1 cellular context compared by ENCODE assay signal in the genomic region with DNA sequence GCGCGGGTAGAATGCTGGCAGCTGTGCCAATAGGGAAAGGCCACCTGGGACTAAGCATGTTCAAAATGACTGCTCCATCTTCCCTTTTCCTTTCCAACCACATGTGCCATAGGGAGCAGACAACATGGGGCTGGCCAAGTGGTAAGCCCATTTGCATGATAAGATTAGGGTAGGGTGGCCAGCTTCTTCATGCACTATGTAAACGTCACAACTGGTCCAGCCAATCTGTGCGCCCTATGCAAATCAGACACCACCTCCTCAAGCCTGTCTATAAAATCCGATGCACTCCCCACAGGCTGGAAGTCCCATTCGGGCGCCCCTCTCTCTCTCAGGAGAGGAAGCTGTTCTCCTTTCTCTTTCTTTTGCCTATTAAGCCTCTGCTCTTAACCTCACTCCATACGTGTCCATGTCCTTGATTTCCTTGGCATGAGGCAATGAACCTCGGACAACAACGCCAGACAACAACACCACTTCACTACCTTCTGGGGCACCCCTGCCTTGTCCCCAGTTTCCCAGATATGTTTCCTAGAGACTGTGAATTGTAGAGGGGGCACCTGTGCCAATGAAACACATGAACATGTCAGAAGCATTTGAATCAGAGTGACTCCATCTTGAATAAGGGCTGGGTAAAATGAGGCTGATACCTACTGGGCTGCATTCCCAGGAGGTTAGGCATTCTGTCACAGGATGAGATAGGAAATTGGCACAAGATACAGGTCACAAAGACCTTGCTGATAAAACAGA.
TF ChIP-seq lines count a peak whose summit lies in the region.

No MANE protein-coding gene starts in this region.

TF ChIP-seq in K562, 482 proteins besides CTCF, POLR2A, EP300 and RAD21 (continued from another document and continues in another):
- TF ChIP-seq ZBTB34 (CRISPR knock-in tag; IDR thresholded peaks at IDR 0.05) (no peak), FOXA3 (CRISPR knock-in tag; conservative IDR thresholded peaks at IDR 0.05 in 1 of 2, IDR thresholded peaks at IDR 0.05 in 1 of 2) (no peak), TSHZ1 (CRISPR knock-in tag; IDR thresholded peaks at IDR 0.05) (no peak), HNRNPH1 (optimal IDR thresholded peaks at IDR 0.05; ENCODE audit: low read depth, low read length) (no peak), POLR3G (IDR thresholded peaks at IDR 0.05; ENCODE audit: extremely low read depth, insufficient read length, insufficient replicate concordance) (no peak), DIDO1 (tag; IDR thresholded peaks at IDR 0.05; ENCODE audit: low read depth) (no peak), SP2 (IDR thresholded peaks at IDR 0.05; ENCODE audit: extremely low read depth, low read depth, low read length, poor library complexity, severe bottlenecking) (no peak), FOXK2 (conservative IDR thresholded peaks at IDR 0.05 in 1 of 2, IDR thresholded peaks at IDR 0.05 in 1 of 2; ENCODE audit: low read depth in 2 of 2) (peak; percentile 42 to 71; a peak in 2 of 4 replicates), TAF15 (IDR thresholded peaks at IDR 0.05; ENCODE audit: low read depth, low read length) (no peak), STAG1 (CRISPR knock-in tag; IDR thresholded peaks at IDR 0.05; ENCODE audit: borderline replicate concordance) (no peak), SAFB2 (IDR thresholded peaks at IDR 0.05; ENCODE audit: borderline replicate concordance, low read depth, low read length, severe bottlenecking) (no peak), CHAMP1 (IDR thresholded peaks at IDR 0.05) (0 out of 2 replicates have a peak, but pooled peaks have one; percentile 49), PHF8 (IDR thresholded peaks at IDR 0.05; ENCODE audit: borderline replicate concordance, low read length) (peak; percentile 51; the same call in 1 of the 2 replicates), HOMEZ (CRISPR knock-in tag; IDR thresholded peaks at IDR 0.05) (no peak), KAT2B (IDR thresholded peaks at IDR 0.05; ENCODE audit: low read depth, low read length) (no peak), THRAP3 (IDR thresholded peaks at IDR 0.05; ENCODE audit: borderline replicate concordance) (peak; percentile 59; the same call in 1 of the 2 replicates), TRIM24 (IDR thresholded peaks at IDR 0.05) (peak in 1 of 2 experiments; percentile 28; a peak in 1 of 4 replicates), PHTF2 (CRISPR knock-in tag; IDR thresholded peaks at IDR 0.05) (no peak), ZNF280A (IDR thresholded peaks at IDR 0.05; ENCODE audit: low read depth, partially characterized antibody) (no peak), ZBTB9 (CRISPR knock-in tag; IDR thresholded peaks at IDR 0.05) (peak; percentile 73; the same call in 1 of the 2 replicates), ATF2 (CRISPR knock-in tag; IDR thresholded peaks at IDR 0.05) (no peak), MCM7 (IDR thresholded peaks at IDR 0.05) (no peak), SAP30 (IDR thresholded peaks at IDR 0.05; ENCODE audit: borderline replicate concordance, insufficient read depth, low read depth, low read length, poor library complexity, severe bottlenecking) (no peak), NFE2L1 (tag; IDR thresholded peaks at IDR 0.05; ENCODE audit: borderline replicate concordance, low read depth) (no peak), ZNF239 (CRISPR knock-in tag; IDR thresholded peaks at IDR 0.05) (no peak; the same call in 1 of the 2 replicates), ZNF165 (CRISPR knock-in tag; IDR thresholded peaks at IDR 0.05; ENCODE audit: borderline replicate concordance) (no peak), ZNF41 (CRISPR knock-in tag; conservative IDR thresholded peaks at IDR 0.05) (0 out of 2 replicates have a peak, but pooled peaks have one; percentile 2), PTBP1 (IDR thresholded peaks at IDR 0.05; ENCODE audit: low read depth, low read length) (peak; percentile 81; the same call in 1 of the 2 replicates), U2AF1 (optimal IDR thresholded peaks at IDR 0.05; ENCODE audit: low read depth, low read length) (no peak)
- TF ChIP-seq, protein P1, sequence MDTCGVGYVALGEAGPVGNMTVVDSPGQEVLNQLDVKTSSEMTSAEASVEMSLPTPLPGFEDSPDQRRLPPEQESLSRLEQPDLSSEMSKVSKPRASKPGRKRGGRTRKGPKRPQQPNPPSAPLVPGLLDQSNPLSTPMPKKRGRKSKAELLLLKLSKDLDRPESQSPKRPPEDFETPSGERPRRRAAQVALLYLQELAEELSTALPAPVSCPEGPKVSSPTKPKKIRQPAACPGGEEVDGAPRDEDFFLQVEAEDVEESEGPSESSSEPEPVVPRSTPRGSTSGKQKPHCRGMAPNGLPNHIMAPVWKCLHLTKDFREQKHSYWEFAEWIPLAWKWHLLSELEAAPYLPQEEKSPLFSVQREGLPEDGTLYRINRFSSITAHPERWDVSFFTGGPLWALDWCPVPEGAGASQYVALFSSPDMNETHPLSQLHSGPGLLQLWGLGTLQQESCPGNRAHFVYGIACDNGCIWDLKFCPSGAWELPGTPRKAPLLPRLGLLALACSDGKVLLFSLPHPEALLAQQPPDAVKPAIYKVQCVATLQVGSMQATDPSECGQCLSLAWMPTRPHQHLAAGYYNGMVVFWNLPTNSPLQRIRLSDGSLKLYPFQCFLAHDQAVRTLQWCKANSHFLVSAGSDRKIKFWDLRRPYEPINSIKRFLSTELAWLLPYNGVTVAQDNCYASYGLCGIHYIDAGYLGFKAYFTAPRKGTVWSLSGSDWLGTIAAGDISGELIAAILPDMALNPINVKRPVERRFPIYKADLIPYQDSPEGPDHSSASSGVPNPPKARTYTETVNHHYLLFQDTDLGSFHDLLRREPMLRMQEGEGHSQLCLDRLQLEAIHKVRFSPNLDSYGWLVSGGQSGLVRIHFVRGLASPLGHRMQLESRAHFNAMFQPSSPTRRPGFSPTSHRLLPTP (IDR thresholded peaks at IDR 0.05; ENCODE audit: borderline replicate concordance, extremely low read depth, insufficient read length) = no peak
- TF ChIP-seq, protein P2, sequence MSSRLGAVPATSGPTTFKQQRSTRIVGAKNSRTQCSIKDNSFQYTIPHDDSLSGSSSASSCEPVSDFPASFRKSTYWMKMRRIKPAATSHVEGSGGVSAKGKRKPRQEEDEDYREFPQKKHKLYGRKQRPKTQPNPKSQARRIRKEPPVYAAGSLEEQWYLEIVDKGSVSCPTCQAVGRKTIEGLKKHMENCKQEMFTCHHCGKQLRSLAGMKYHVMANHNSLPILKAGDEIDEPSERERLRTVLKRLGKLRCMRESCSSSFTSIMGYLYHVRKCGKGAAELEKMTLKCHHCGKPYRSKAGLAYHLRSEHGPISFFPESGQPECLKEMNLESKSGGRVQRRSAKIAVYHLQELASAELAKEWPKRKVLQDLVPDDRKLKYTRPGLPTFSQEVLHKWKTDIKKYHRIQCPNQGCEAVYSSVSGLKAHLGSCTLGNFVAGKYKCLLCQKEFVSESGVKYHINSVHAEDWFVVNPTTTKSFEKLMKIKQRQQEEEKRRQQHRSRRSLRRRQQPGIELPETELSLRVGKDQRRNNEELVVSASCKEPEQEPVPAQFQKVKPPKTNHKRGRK (tag; IDR thresholded peaks at IDR 0.05) = no peak
- TF ChIP-seq, protein P3, sequence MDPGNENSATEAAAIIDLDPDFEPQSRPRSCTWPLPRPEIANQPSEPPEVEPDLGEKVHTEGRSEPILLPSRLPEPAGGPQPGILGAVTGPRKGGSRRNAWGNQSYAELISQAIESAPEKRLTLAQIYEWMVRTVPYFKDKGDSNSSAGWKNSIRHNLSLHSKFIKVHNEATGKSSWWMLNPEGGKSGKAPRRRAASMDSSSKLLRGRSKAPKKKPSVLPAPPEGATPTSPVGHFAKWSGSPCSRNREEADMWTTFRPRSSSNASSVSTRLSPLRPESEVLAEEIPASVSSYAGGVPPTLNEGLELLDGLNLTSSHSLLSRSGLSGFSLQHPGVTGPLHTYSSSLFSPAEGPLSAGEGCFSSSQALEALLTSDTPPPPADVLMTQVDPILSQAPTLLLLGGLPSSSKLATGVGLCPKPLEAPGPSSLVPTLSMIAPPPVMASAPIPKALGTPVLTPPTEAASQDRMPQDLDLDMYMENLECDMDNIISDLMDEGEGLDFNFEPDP (CRISPR knock-in tag; IDR thresholded peaks at IDR 0.05) = no peak; the same call in 1 of the 2 replicates
